In genomic region chr1:32179193-32179442, GRCh38 we compare ENCODE assay signal across 8 cellular contexts. TPM values are rescaled to one million over a fixed set of nuclear protein-coding genes. Genes with fewer than 3 reads are reported as not detected.
DNase-seq lines count a peak whose midpoint lies in the region; ATAC-seq and TF ChIP-seq lines count a peak whose summit lies in the region.

No MANE protein-coding gene starts in this region.

- DNase-seq in AG09309 (ENCODE audit: low read depth) (no peak), breast epithelium (ENCODE audit: low spot score in 2 of 2) (no peak), mesothelial cell of epicardium (ENCODE audit: low spot score in 2 of 2, unreplicated experiment in 2 of 2) (no peak), NCI-H1436 treated with DMSO at 0.1 percent for 48 hours (lab: John Stamatoyannopoulos, UW) (no peak), NCI-H2107 treated with DMSO at 0.1 percent for 48 hours (lab: John Stamatoyannopoulos, UW; ENCODE audit: unreplicated experiment) (no peak), kidney tubule cell (ENCODE audit: low spot score) (no peak), hippocampal formation (lab: John Stamatoyannopoulos, UW) (no peak)

- peaks cover 12% of the 10 kb centered on the region for H3K36me3 Mint-ChIP-seq in mesothelial cell of epicardium

- no peaks in the 10 kb centered on the region for H3K36me3 ChIP-seq in breast epithelium

- no peaks in the 10 kb centered on the region for H3K9me3 ChIP-seq in breast epithelium

- no peaks in the 10 kb centered on the region for H3K27me3 ChIP-seq in breast epithelium

- no peaks in the 10 kb centered on the region for H3K27me3 Mint-ChIP-seq in mesothelial cell of epicardium (ENCODE audit: low read depth)

- peaks cover 30% of the 10 kb centered on the region for H3K4me1 Mint-ChIP-seq in mesothelial cell of epicardium

- no peak for TF ChIP-seq POLR2A in breast epithelium (IDR thresholded peaks at IDR 0.05)

- peak; percentile 2 for ATAC-seq in HG03135 (IDR thresholded peaks at IDR 0.05; ENCODE audit: unreplicated experiment)

- H3K27ac Mint-ChIP-seq in mesothelial cell of epicardium: peak overlapping the region; percentile 97

- intact Hi-C loops in breast epithelium (cut with DNase I; ENCODE audit: low total_unique reads): no loop called here

- H3K9me3 Mint-ChIP-seq in mesothelial cell of epicardium: no peaks in the 10 kb centered on the region

- TF ChIP-seq CTCF in AG09309 (IDR thresholded peaks at IDR 0.05; ENCODE audit: control insufficient read depth, insufficient read depth, low read depth, low read length, missing control alignments) (no peak), breast epithelium (IDR thresholded peaks at IDR 0.05) (no peak), mesothelial cell of epicardium (IDR thresholded peaks at IDR 0.05; ENCODE audit: unreplicated experiment) (no peak)

- H3K4me3 ChIP-seq in AG09309 (ENCODE audit: control insufficient read depth, low read depth, low read length) (peak overlapping the region; percentile 85), breast epithelium (peak overlapping the region; percentile 62 to 76 (median 71))

- peak overlapping the region; percentile 91 to 98 for H3K27ac ChIP-seq in breast epithelium

- H3K4me1 ChIP-seq in breast epithelium: peaks cover 0 to 20% of the 10 kb centered on the region in 2 donors

- peak overlapping the region; percentile 79 for H3K4me3 Mint-ChIP-seq in mesothelial cell of epicardium

RNA-seq across cellular contexts. Expression of gene TXLNA, which starts 0.4 kb away (rescaled TPM):
- total RNA-seq in breast epithelium: 10 to 100 TPM; 38.7 to 51.8 (median 45.8) TPM
- total RNA-seq in mesothelial cell of epicardium: 56.6 to 59.7 TPM (median 57.2 TPM) in 3 replicates

RNA-seq across cellular contexts. Expression of gene CCDC28B, which starts 21.3 kb away (rescaled TPM):
- total RNA-seq in breast epithelium (1 to 10 TPM; 1.4 to 5.2 (median 4.1) TPM), mesothelial cell of epicardium (21.6 to 24.9 TPM (median 24.6 TPM) in 3 replicates)

RNA-seq across cellular contexts. Expression of gene IQCC, which starts 26.4 kb away (rescaled TPM):
- total RNA-seq in breast epithelium: 1 to 10 TPM; 1.8 to 3.5 (median 2.3) TPM
- 3.1 to 3.8 TPM (median 3.3 TPM) in 3 replicates for total RNA-seq in mesothelial cell of epicardium

RNA-seq across cellular contexts. Expression of gene DCDC2B, which starts 29.8 kb away (rescaled TPM):
- under 1 TPM in 1 of 3 donors, not detected in 2; 0.33 TPM for total RNA-seq in breast epithelium
- 0.11 TPM in 1 of 3 replicates, not detected in the others for total RNA-seq in mesothelial cell of epicardium

RNA-seq across cellular contexts. Expression of gene TMEM234, which starts 43.0 kb away (rescaled TPM):
- total RNA-seq in breast epithelium (10 to 100 TPM in 2 of 3 donors, 1 to 10 TPM in 1; 5.8 to 20.6 (median 13.4) TPM), mesothelial cell of epicardium (28.9 to 33.3 TPM (median 32.9 TPM) in 3 replicates)
